ENCODE assay signal across 8 cellular contexts in the genomic region with DNA sequence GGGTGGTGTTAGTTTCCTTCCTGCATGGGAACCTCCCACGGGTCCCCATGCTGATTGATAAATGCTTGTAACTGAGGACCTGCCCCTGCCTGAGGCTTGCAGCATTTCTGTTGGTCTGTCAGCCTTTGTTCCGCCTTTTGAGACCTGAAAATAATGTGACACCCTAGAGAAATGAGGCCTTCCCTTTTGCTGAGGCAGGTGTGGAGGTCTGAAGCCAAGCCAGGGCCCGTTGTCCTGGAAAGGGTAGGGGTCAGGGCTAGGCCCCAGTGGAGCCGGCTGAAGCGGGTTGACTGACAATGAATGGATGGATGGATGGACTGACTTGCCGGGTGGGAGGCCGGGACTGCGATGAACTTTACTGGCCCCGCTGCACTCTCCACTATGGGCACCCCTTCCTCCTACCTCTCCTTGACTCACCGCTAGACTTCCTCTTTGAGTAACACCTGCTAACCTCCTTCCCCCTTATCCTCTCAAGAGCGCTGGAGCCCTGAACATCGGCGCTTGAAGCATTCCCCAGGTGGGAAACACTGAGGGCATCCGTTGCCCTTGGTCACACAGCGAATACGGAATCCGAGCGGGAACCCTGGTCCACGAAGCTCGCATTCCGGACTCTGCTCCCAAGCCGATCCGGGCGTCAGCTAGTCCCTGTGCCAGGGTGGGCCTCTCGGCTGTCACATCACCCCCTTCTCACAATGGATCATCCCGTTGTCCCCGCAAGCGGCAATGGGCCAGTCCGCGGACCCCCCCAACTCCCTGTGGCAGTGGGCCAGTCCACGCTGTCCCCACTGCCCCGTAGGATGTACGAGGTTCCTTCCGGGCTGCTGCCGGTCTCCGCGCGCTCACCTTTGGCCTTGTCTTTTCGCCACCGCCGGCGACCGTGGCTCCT. TPM values are rescaled to one million over a fixed set of nuclear protein-coding genes. Genes with fewer than 3 reads are reported as not detected.
DNase-seq lines count a peak whose midpoint lies in the region; ATAC-seq and TF ChIP-seq lines count a peak whose summit lies in the region.

No MANE protein-coding gene starts in this region.

- H3K4me1 Mint-ChIP-seq in activated naive CD8-positive, alpha-beta T cell treated with anti-CD3 and anti-CD28 coated beads for 36 hours, result peaks cover 40% of the 10 kb centered on the region

- ATAC-seq in HG03064 (IDR thresholded peaks at IDR 0.05; ENCODE audit: low read depth, unreplicated experiment), result peak; percentile 29

- H3K36me3 ChIP-seq in right atrium auricular region (no peaks in the 10 kb centered on the region), sigmoid colon (no peaks in the 10 kb centered on the region)

- peak overlapping the region; percentile 84 for H3K27ac Mint-ChIP-seq in activated naive CD8-positive, alpha-beta T cell treated with anti-CD3 and anti-CD28 coated beads for 36 hours

- peaks cover 0 to 53% of the 10 kb centered on the region in 2 donors for H3K4me1 ChIP-seq in right atrium auricular region
- H3K4me1 ChIP-seq in sigmoid colon, result peaks cover 0 to 33% (median 30%) of the 10 kb centered on the region in 4 donors

- intact Hi-C loops in sigmoid colon (cut with DNase I), result no loop called here

- TF ChIP-seq CTCF in right atrium auricular region (IDR thresholded peaks at IDR 0.05) (no peak), sigmoid colon (IDR thresholded peaks at IDR 0.05) (no peak)

- peaks cover 14% of the 10 kb centered on the region for H3K36me3 Mint-ChIP-seq in activated naive CD8-positive, alpha-beta T cell treated with anti-CD3 and anti-CD28 coated beads for 36 hours

- TF ChIP-seq POLR2A in sigmoid colon (IDR thresholded peaks at IDR 0.05), result no peak

- DNase-seq in NCI-H510A treated with DMSO at 0.1 percent for 48 hours (lab: John Stamatoyannopoulos, UW) (peak; percentile 8), NCI-H510A (lab: John Stamatoyannopoulos, UW) (no peak), RKO (ENCODE audit: low spot score) (peak; percentile 69), right atrium auricular region (ENCODE audit: low spot score) (no peak), sigmoid colon (peak; percentile 60), DMS 273 (lab: John Stamatoyannopoulos, UW; ENCODE audit: unreplicated experiment) (no peak)
- peak; percentile 56 for DNase-seq in activated naive CD8-positive, alpha-beta T cell treated with anti-CD3 and anti-CD28 coated beads for 36 hours

- no peaks in the 10 kb centered on the region for H3K27me3 ChIP-seq in right atrium auricular region
- no peaks in the 10 kb centered on the region for H3K27me3 ChIP-seq in sigmoid colon

- H3K4me3 ChIP-seq in right atrium auricular region (peak overlapping the region; percentile 55 to 61), sigmoid colon (peak overlapping the region; percentile 28 to 64 (median 55))

- H3K27ac ChIP-seq in right atrium auricular region (peak overlapping the region; percentile 71 to 77), sigmoid colon (peak overlapping the region; percentile 56 to 68 (median 64))

- H3K27me3 Mint-ChIP-seq in activated naive CD8-positive, alpha-beta T cell treated with anti-CD3 and anti-CD28 coated beads for 36 hours, result no peaks in the 10 kb centered on the region

- no peaks in the 10 kb centered on the region for H3K9me3 Mint-ChIP-seq in activated naive CD8-positive, alpha-beta T cell treated with anti-CD3 and anti-CD28 coated beads for 36 hours

- H3K4me3 Mint-ChIP-seq in activated naive CD8-positive, alpha-beta T cell treated with anti-CD3 and anti-CD28 coated beads for 36 hours, result peak overlapping the region; percentile 89

- WGBS in sigmoid colon, 2 donors, result 3 to 5% methylated on average over 43 of the region's 43 CpGs

- H3K9me3 ChIP-seq in right atrium auricular region (no peaks in the 10 kb centered on the region), sigmoid colon (no peaks in the 10 kb centered on the region)

- TF ChIP-seq EP300 in sigmoid colon (IDR thresholded peaks at IDR 0.05), result no peak

RNA-seq across cellular contexts. Expression of gene LIPE, which starts 4.4 kb away (rescaled TPM):
- total RNA-seq in activated naive CD8-positive, alpha-beta T cell treated with anti-CD3 and anti-CD28 coated beads for 36 hours, result 10 to 100 TPM; 24.8 to 25.1 TPM
- total RNA-seq in right atrium auricular region, result 10 to 100 TPM; 11.6 to 36.5 TPM
- 10 to 100 TPM in 1 of 4 donors, 1 to 10 TPM in 3; 1.6 to 38.5 (median 7.5) TPM for total RNA-seq in sigmoid colon
- 10 to 100 TPM in 1 of 3 donors, 1 to 10 TPM in 2; 3.0 to 48.0 (median 3.9) TPM for polyA plus RNA-seq in sigmoid colon

RNA-seq across cellular contexts. Expression of gene CXCL17, which starts 19.9 kb away (rescaled TPM):
- not detected for total RNA-seq in activated naive CD8-positive, alpha-beta T cell treated with anti-CD3 and anti-CD28 coated beads for 36 hours
- total RNA-seq in right atrium auricular region, result not detected
- total RNA-seq in sigmoid colon, result not detected
- 1 to 10 TPM in 1 of 3 donors, under 1 TPM in 1, not detected in 1; 0.90 to 1.2 TPM for polyA plus RNA-seq in sigmoid colon

RNA-seq across cellular contexts. Expression of gene CNFN, which starts 32.7 kb away (rescaled TPM):
- not detected for total RNA-seq in activated naive CD8-positive, alpha-beta T cell treated with anti-CD3 and anti-CD28 coated beads for 36 hours
- total RNA-seq in right atrium auricular region, result 1 to 10 TPM in 1 of 2 donors, not detected in 1; 1.1 TPM
- total RNA-seq in sigmoid colon, result not detected
- polyA plus RNA-seq in sigmoid colon, result 10 to 100 TPM in 1 of 3 donors, 1 to 10 TPM in 2; 6.1 to 21.0 (median 9.7) TPM

Comparison
In these comparisons a context has a peak if more than half of its experiments do, and no peak if none do; other contexts are left out.
1. DNase-seq: peak in NCI-H510A treated with DMSO at 0.1 percent for 48 hours (single experiment), RKO (single experiment), activated naive CD8-positive, alpha-beta T cell treated with anti-CD3 and anti-CD28 coated beads for 36 hours (single experiment) and sigmoid colon (single experiment); none in NCI-H510A (single experiment), right atrium auricular region (single experiment) and DMS 273 (single experiment).